In genomic region chr10:49657606-49658005, GRCh38 we compare ENCODE assay signal across 21 cellular contexts. TPM values are rescaled to one million over a fixed set of nuclear protein-coding genes. Genes with fewer than 3 reads are reported as not detected.
"Had no signal": no experiment of that assay in that cellular context is flagged by ENCODE, and none has a peak within 500 bp of the region (broad histone marks: within the 10 kb centered on the region; RNA-seq: fewer than 3 reads in every experiment).

No MANE protein-coding gene starts in this region.

- H3K4me1 ChIP-seq: SJSA1 had no signal

- ATAC-seq: T-cell had no signal

- H3K9me3 ChIP-seq: SJSA1 had no signal

- H3K4me3 ChIP-seq: SJSA1, SK-N-MC had no signal

- H3K36me3 ChIP-seq: SJSA1 had no signal

- FAIRE-seq: RCC 7860 had no signal

- H3K27me3 ChIP-seq: SJSA1 had no signal

- DNase-seq: NCI-H1092 treated with DMSO at 0.1 percent for 48 hours, NCI-H1436, NCI-H187, NCI-H2029, NCI-H2081 treated with DMSO at 0.1 percent for 48 hours, NCI-H2171 treated with DMSO at 0.1 percent for 48 hours, NCI-H345, NCI-H524, NCI-H526 treated with DMSO at 0.1 percent for 48 hours, NCI-H748 treated with DMSO at 0.1 percent for 48 hours, Right ventricle myocardium superior, RPMI8226, SIG-M5, T-cell had no signal

- H3K27ac ChIP-seq: SJSA1, SK-N-MC had no signal

RNA-seq across cellular contexts. Expression of gene C10orf53, which starts 21.8 kb away (rescaled TPM):
- total RNA-seq: HT1080, LHCN-M2, MCF 10A, NCI-H460, Right ventricle myocardium superior, SJSA1, T-cell had no signal

RNA-seq across cellular contexts. Expression of gene CHAT, which starts 43.8 kb away (rescaled TPM):
- total RNA-seq: HT1080, LHCN-M2, MCF 10A, NCI-H460, Right ventricle myocardium superior, SJSA1, T-cell had no signal

RNA-seq across cellular contexts. Expression of gene SLC18A3, which starts 47.5 kb away (rescaled TPM):
- total RNA-seq: HT1080, LHCN-M2, MCF 10A, NCI-H460, Right ventricle myocardium superior, SJSA1, T-cell had no signal
